In genomic region chr12:7375145-7375543, GRCh38 we compare ENCODE assay signal across 14 cellular contexts.
A peak's percentile ranks its signal among the peaks of the same experiment; 100 is the strongest.
DNase-seq lines count a peak whose midpoint lies in the region; ATAC-seq and TF ChIP-seq lines count a peak whose summit lies in the region.
"Had no signal": no experiment of that assay in that cellular context is flagged by ENCODE, and none has a peak within 500 bp of the region (broad histone marks: within the 10 kb centered on the region; RNA-seq: fewer than 3 reads in every experiment).

No MANE protein-coding gene starts in this region.

- H3K4me3 Mint-ChIP-seq in glutamatergic neuron (ENCODE audit: unreplicated experiment), result no peak overlapping the region
- H3K4me3 Mint-ChIP-seq: B cell; CD8-positive, alpha-beta T cell had no signal

- H3K27ac Mint-ChIP-seq in glutamatergic neuron (ENCODE audit: unreplicated experiment), result peak overlapping the region; percentile 80
- H3K27ac Mint-ChIP-seq: B cell; CD8-positive, alpha-beta T cell had no signal

- peaks cover 34% of the 10 kb centered on the region for H3K4me1 Mint-ChIP-seq in glutamatergic neuron (ENCODE audit: low read depth, unreplicated experiment)
- H3K4me1 Mint-ChIP-seq: B cell had no signal

- H3K27me3 Mint-ChIP-seq in glutamatergic neuron (ENCODE audit: unreplicated experiment), result peaks cover 9% of the 10 kb centered on the region

- no peak for ATAC-seq in GM18498 (IDR thresholded peaks at IDR 0.05; ENCODE audit: unreplicated experiment)
- ATAC-seq: CD8-positive, alpha-beta T cell; Right ventricle myocardium inferior had no signal

- peak; percentile 68 for DNase-seq in DMS53 (lab: John Stamatoyannopoulos, UW)
- DNase-seq in DMS53 treated with DMSO at 0.1 percent for 48 hours (lab: John Stamatoyannopoulos, UW; ENCODE audit: unreplicated experiment), result no peak
- DNase-seq in RPMI7951 (ENCODE audit: low read depth), result peak; percentile 45
- no peak for DNase-seq in glutamatergic neuron
- no peak for DNase-seq in GOT3 (lab: John Stamatoyannopoulos, UW)
- no peak for DNase-seq in T-helper 1 cell
- DNase-seq: NCI-H1436 treated with DMSO at 0.1 percent for 48 hours, NCI-H187 treated with DMSO at 0.1 percent for 48 hours, NCI-H2107, NCI-H774 had no signal

- peaks cover 8% of the 10 kb centered on the region for H3K36me3 Mint-ChIP-seq in glutamatergic neuron (ENCODE audit: unreplicated experiment)
- H3K36me3 Mint-ChIP-seq: CD8-positive, alpha-beta T cell had no signal

- TF ChIP-seq CTCF in glutamatergic neuron (IDR thresholded peaks at IDR 0.05; ENCODE audit: partially characterized antibody, unreplicated experiment), result no peak

- peaks cover 18% of the 10 kb centered on the region for H3K9me3 Mint-ChIP-seq in glutamatergic neuron (ENCODE audit: unreplicated experiment)

Comparison
In these comparisons a context has a peak if more than half of its experiments do, and no peak if none do; other contexts are left out.
1. DNase-seq: peak in DMS53 (single experiment) and RPMI7951 (single experiment); none in DMS53 treated with DMSO at 0.1 percent for 48 hours (single experiment), glutamatergic neuron (single experiment), GOT3 (single experiment) and T-helper 1 cell (0 of 5).